In the genomic region with DNA sequence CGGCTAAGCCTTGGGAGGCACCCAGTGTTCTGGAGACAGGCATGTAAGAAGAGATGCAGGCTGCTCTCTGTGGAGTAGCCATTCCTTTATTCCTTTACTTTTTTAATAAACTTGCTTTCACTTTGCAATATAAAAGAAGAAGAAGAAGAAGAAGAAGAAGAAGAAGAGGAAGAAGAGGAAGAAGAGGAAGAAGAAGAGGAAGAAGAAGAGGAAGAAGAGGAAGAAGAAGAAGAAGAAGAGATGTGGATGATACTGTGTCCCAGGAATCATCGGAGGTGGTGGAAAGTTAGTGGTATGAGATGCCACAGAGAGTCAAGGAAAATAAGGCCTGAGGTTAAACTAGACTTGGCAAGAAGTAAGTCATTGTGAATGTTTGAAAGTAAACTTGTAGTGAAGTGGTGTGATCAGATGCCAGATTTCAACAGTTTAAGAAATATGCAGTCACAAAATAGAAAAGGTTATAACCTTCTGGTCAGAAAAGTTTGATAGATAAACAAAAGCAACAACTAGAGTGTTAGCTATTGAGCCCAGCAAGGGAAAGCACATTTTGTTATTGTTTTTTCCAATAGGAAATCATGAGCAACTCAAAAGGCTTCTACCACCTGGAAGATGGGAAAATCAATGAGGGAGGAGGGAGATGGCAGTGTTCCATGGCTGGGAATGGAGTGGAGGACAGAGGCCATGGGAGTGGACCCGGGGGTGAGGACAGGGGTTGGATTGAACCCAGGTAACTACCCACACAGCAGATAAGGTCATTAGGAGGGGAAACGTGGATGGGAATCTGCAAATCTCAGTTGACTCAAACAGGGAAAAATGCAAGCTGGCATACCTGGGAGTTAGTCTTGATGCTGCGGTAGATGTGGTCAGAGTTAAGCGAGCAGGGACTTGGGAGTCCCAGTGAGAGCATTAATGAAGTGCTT, we compare ENCODE assay signal across 19 cellular contexts. TPM values are rescaled to one million over a fixed set of nuclear protein-coding genes. Genes with fewer than 3 reads are reported as not detected.
DNase-seq lines count a peak whose midpoint lies in the region; ATAC-seq and TF ChIP-seq lines count a peak whose summit lies in the region.
"Had no signal": no experiment of that assay in that cellular context is flagged by ENCODE, and none has a peak within 500 bp of the region (broad histone marks: within the 10 kb centered on the region; RNA-seq: fewer than 3 reads in every experiment).

No MANE protein-coding gene starts in this region.

- peaks cover 2% of the 10 kb centered on the region for H3K36me3 Mint-ChIP-seq in activated T-helper 17 cell treated with anti-CD3 and anti-CD28 coated beads, Interleukin-2, amount 50 U/mL, for 72 hours (ENCODE audit: low read depth)
- peaks cover 15% of the 10 kb centered on the region for H3K36me3 Mint-ChIP-seq in memory B cell

- no peak for ATAC-seq in activated T-helper 17 cell treated with anti-CD3 and anti-CD28 coated beads, Interleukin-2, amount 50 U/mL, for 72 hours (replicated peaks)
- ATAC-seq in memory B cell (ENCODE audit: low read depth) (no peak), aorta (ENCODE audit: low FRiP score) (peak; percentile 33), GM18907 (IDR thresholded peaks at IDR 0.05; ENCODE audit: unreplicated experiment) (no peak), GM21619 (IDR thresholded peaks at IDR 0.05; ENCODE audit: unreplicated experiment) (no peak)
- ATAC-seq: T-cell had no signal

- H3K4me3 ChIP-seq in fibroblast of pulmonary artery (replicated peaks; ENCODE audit: low read depth, low read length), result no peak overlapping the region
- H3K4me3 ChIP-seq in aorta (ENCODE audit: low read length in 2 of 2), result no peak overlapping the region
- H3K4me3 ChIP-seq: dorsolateral prefrontal cortex, esophagus muscularis mucosa, ovary had no signal

- peaks cover 10% of the 10 kb centered on the region for H3K4me1 Mint-ChIP-seq in activated T-helper 17 cell treated with anti-CD3 and anti-CD28 coated beads, Interleukin-2, amount 50 U/mL, for 72 hours
- peaks cover 18% of the 10 kb centered on the region for H3K4me1 Mint-ChIP-seq in memory B cell
- H3K4me1 Mint-ChIP-seq: activated naive CD4-positive, alpha-beta T cell treated with anti-CD3 and anti-CD28 coated beads, Interleukin-2, amount 10 ng/mL, durations not matched to agents 7 days and 5 days had no signal

- WGBS in aorta, 2 donors, result 56 to 69% methylated on average over 6 of the region's 6 CpGs

- no peaks in the 10 kb centered on the region for H3K9me3 ChIP-seq in aorta (ENCODE audit: control insufficient read depth, low read length)
- H3K9me3 ChIP-seq: BE2C, esophagus muscularis mucosa, ovary had no signal

- intact Hi-C loops in aorta (cut with DNase I), result no loop called here

- H3K27ac ChIP-seq in aorta (ENCODE audit: low read depth in 1 of 2, low read length in 2 of 2), result no peak overlapping the region
- H3K27ac ChIP-seq: brain microvascular endothelial cell, esophagus muscularis mucosa, ovary, RWPE1, VCaP had no signal

- no peaks in the 10 kb centered on the region for H3K27me3 Mint-ChIP-seq in activated T-helper 17 cell treated with anti-CD3 and anti-CD28 coated beads, Interleukin-2, amount 50 U/mL, for 72 hours
- H3K27me3 Mint-ChIP-seq in memory B cell, result no peaks in the 10 kb centered on the region
- H3K27me3 Mint-ChIP-seq: activated naive CD4-positive, alpha-beta T cell treated with anti-CD3 and anti-CD28 coated beads, Interleukin-2, amount 10 ng/mL, durations not matched to agents 7 days and 5 days; T-cell had no signal

- H3K27me3 ChIP-seq in aorta (ENCODE audit: control insufficient read depth in 1 of 2, insufficient read depth in 2 of 2, low read length in 1 of 2), result no peaks in the 10 kb centered on the region
- H3K27me3 ChIP-seq: BE2C, brain microvascular endothelial cell, dorsolateral prefrontal cortex, esophagus muscularis mucosa, ovary had no signal

- TF ChIP-seq CTCF in fibroblast of pulmonary artery (IDR thresholded peaks at IDR 0.05; ENCODE audit: low read length, missing control alignments), result no peak

- peaks cover 4 to 7% of the 10 kb centered on the region in 2 donors for H3K4me1 ChIP-seq in aorta (ENCODE audit: control insufficient read depth in 1 of 2, insufficient read depth in 2 of 2, low read length in 2 of 2)
- H3K4me1 ChIP-seq: BE2C had no signal

- no peaks in the 10 kb centered on the region for H3K36me3 ChIP-seq in aorta (ENCODE audit: control insufficient read depth in 1 of 2, insufficient read depth in 2 of 2, low read length in 1 of 2)
- H3K36me3 ChIP-seq: BE2C, brain microvascular endothelial cell, esophagus muscularis mucosa, ovary had no signal

- no peaks in the 10 kb centered on the region for H3K9me3 Mint-ChIP-seq in activated T-helper 17 cell treated with anti-CD3 and anti-CD28 coated beads, Interleukin-2, amount 50 U/mL, for 72 hours
- peaks cover 4% of the 10 kb centered on the region for H3K9me3 Mint-ChIP-seq in memory B cell
- H3K9me3 Mint-ChIP-seq: activated naive CD4-positive, alpha-beta T cell treated with anti-CD3 and anti-CD28 coated beads, Interleukin-2, amount 10 ng/mL, durations not matched to agents 7 days and 5 days had no signal

- DNase-seq in fibroblast of pulmonary artery (ENCODE audit: low read depth), result peak; percentile 57
- DNase-seq in memory B cell (ENCODE audit: low spot score in 2 of 2), result no peak
- DNase-seq in aorta, result no peak
- no peak for DNase-seq in NCI-H748 (lab: John Stamatoyannopoulos, UW; ENCODE audit: unreplicated experiment)
- DNase-seq: activated CD4-positive, alpha-beta T cell treated with anti-CD3 and anti-CD28 coated beads, Interleukin-2, amount 50 U/mL, for 48 hours; activated naive CD4-positive, alpha-beta T cell treated with anti-CD3 and anti-CD28 coated beads, Interleukin-2, amount 10 ng/mL, durations not matched to agents 7 days and 5 days; BE2C; brain microvascular endothelial cell; dorsolateral prefrontal cortex; GDM1; ovary; small intestine; T-cell had no signal

- no peak overlapping the region for H3K4me3 Mint-ChIP-seq in activated T-helper 17 cell treated with anti-CD3 and anti-CD28 coated beads, Interleukin-2, amount 50 U/mL, for 72 hours
- H3K4me3 Mint-ChIP-seq in memory B cell, result no peak overlapping the region
- H3K4me3 Mint-ChIP-seq: activated naive CD4-positive, alpha-beta T cell treated with anti-CD3 and anti-CD28 coated beads, Interleukin-2, amount 10 ng/mL, durations not matched to agents 7 days and 5 days; T-cell had no signal

- peak overlapping the region; percentile 56 for H3K27ac Mint-ChIP-seq in activated T-helper 17 cell treated with anti-CD3 and anti-CD28 coated beads, Interleukin-2, amount 50 U/mL, for 72 hours
- H3K27ac Mint-ChIP-seq in memory B cell, result peak overlapping the region; percentile 9
- H3K27ac Mint-ChIP-seq: activated naive CD4-positive, alpha-beta T cell treated with anti-CD3 and anti-CD28 coated beads, Interleukin-2, amount 10 ng/mL, durations not matched to agents 7 days and 5 days; T-cell had no signal

RNA-seq across cellular contexts. Expression of gene AOPEP, which starts 16.8 kb away (rescaled TPM):
- total RNA-seq in activated T-helper 17 cell treated with anti-CD3 and anti-CD28 coated beads, Interleukin-2, amount 50 U/mL, for 72 hours, result 10 to 100 TPM; 15.5 to 16.4 TPM
- total RNA-seq in aorta, result 100 to 1,000 TPM; 270 to 299 TPM
- polyA plus RNA-seq in aorta, result 100 to 1,000 TPM; 210 to 311 TPM

Comparison
In these comparisons a context has a peak if more than half of its experiments do, and no peak if none do; other contexts are left out.
1. RNA of gene AOPEP, which starts 16.8 kb away (total RNA-seq): 270 to 299 TPM in aorta; 15.5 to 16.4 TPM in activated T-helper 17 cell treated with anti-CD3 and anti-CD28 coated beads, Interleukin-2, amount 50 U/mL, for 72 hours; every median in the first group is over 10 times any median in the second.